Comparison of ENCODE assay signal across 8 cellular contexts in the genomic region with DNA sequence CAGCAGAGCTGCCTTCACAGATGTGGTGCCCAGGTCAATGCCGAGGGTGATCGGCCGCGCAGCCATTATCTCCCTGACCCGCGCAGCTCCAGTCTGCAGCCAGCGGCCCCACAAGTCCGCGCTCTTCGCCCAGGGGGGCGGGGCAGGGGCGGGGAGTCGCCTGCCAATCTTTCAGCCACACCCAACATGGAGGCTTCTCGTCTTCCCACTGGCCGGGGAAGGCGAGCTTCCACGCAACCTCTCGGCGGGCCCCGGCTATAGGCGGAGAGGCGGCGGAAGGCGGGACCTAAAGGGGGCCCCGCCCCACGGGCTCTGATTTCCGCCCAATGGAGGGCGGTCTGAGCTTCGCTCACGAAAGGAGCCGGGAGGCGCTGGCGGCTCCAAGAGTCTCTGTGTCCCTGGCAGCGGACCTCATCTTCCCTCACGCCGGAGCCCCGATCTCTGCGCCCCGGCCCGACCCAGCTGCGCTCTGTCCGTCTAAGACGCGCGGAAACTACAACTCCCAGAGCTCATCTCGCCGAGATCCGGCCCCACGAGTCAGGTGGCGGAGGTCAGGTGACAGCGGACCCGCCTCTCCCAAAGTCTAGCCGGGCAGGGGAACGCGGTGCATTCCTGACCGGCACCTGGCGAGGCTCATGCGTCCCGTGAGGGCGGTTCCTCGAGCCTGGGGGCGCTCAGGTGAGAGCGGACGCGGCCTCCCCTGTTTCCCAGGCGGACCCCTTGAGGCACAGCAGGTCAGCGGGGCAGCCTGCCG. TPM values are rescaled to one million over a fixed set of nuclear protein-coding genes. Genes with fewer than 3 reads are reported as not detected.
DNase-seq lines count a peak whose midpoint lies in the region; ATAC-seq and TF ChIP-seq lines count a peak whose summit lies in the region.

A gene (plus strand): TSS at position 607 of the 754 bp plus-strand sequence. CDS start 3,447 bp downstream, outside the sequence.
A gene with protein sequence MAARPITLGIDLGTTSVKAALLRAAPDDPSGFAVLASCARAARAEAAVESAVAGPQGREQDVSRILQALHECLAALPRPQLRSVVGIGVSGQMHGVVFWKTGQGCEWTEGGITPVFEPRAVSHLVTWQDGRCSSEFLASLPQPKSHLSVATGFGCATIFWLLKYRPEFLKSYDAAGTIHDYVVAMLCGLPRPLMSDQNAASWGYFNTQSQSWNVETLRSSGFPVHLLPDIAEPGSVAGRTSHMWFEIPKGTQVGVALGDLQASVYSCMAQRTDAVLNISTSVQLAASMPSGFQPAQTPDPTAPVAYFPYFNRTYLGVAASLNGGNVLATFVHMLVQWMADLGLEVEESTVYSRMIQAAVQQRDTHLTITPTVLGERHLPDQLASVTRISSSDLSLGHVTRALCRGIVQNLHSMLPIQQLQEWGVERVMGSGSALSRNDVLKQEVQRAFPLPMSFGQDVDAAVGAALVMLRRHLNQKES (minus strand): TSS at position 97 of the 754 bp plus-strand sequence. CDS start 31 bp downstream, at position 66.

- H3K27ac ChIP-seq in right atrium auricular region: peak within 1 kb of the TSS; percentile 94 to 95
- H3K27ac ChIP-seq in uterus: peak within 1 kb of the TSS; percentile 95 to 96

- H3K36me3 ChIP-seq in right atrium auricular region (no peaks in the 10 kb centered on the region), uterus (no peaks in the 10 kb centered on the region)

- H3K27me3 ChIP-seq in right atrium auricular region (no peaks in the 10 kb centered on the region), uterus (no peaks in the 10 kb centered on the region)

- no peaks in the 10 kb centered on the region for H3K9me3 ChIP-seq in right atrium auricular region
- H3K9me3 ChIP-seq in uterus: no peaks in the 10 kb centered on the region

- intact Hi-C loops in T-helper 2 cell treated with Interferon-gamma antibody and Interleukin-4, amounts not matched to agents 100 ng/mL and 5 ng/mL, for 36 hours (cut with micrococcal nuclease): loop anchor here (1.0 to 10.0 kb wide), 3 partner anchors 32 to 822 kb away; a partner anchor contains a TSS
- intact Hi-C loops in uterus (cut with DNase I; ENCODE audit: low total_unique reads): no loop called here

- peak within 1 kb of the TSS; percentile 84 to 99 for H3K4me3 ChIP-seq in right atrium auricular region
- peak within 1 kb of the TSS; percentile 73 to 85 for H3K4me3 ChIP-seq in uterus

- H3K4me1 ChIP-seq in right atrium auricular region: peaks cover 0 to 47% of the 10 kb centered on the region in 2 donors
- H3K4me1 ChIP-seq in uterus: no peaks in the 10 kb centered on the region

- peak; percentile 79 for ATAC-seq in GM18499 (IDR thresholded peaks at IDR 0.05; ENCODE audit: insufficient read depth, unreplicated experiment)
- peak; percentile 82 for ATAC-seq in HG02943 (IDR thresholded peaks at IDR 0.05; ENCODE audit: low read depth, unreplicated experiment)

- peak; percentile 38 to 63 for TF ChIP-seq POLR2A in uterus (IDR thresholded peaks at IDR 0.05)

- no peak for TF ChIP-seq CTCF in right atrium auricular region (IDR thresholded peaks at IDR 0.05)
- no peak for TF ChIP-seq CTCF in uterus (IDR thresholded peaks at IDR 0.05)

- DNase-seq in NCI-H187 treated with DMSO at 0.1 percent for 48 hours (lab: John Stamatoyannopoulos, UW) (peak; percentile 47), anterior cingulate cortex (lab: John Stamatoyannopoulos, UW) (peak; percentile 80 to 99 (median 96)), right atrium auricular region (ENCODE audit: low spot score) (peak; percentile 98), pulmonary artery endothelial cell (ENCODE audit: low read depth, low spot score) (peak; percentile 85), uterus (peak; percentile 96 to 97)

RNA-seq across cellular contexts. Expression of the first gene that starts in this region (rescaled TPM):
- total RNA-seq in T-helper 2 cell treated with Interferon-gamma antibody and Interleukin-4, amounts not matched to agents 100 ng/mL and 5 ng/mL, for 36 hours: 24.4 and 26.9 TPM in 2 replicates
- total RNA-seq in right atrium auricular region: 10 to 100 TPM; 17.6 to 19.1 TPM
- 13.1 and 17.7 TPM in 2 replicates for total RNA-seq in pulmonary artery endothelial cell
- 10 to 100 TPM; 10.8 to 17.8 (median 13.8) TPM for total RNA-seq in uterus

RNA-seq across cellular contexts. Expression of the second gene that starts in this region (rescaled TPM):
- total RNA-seq in T-helper 2 cell treated with Interferon-gamma antibody and Interleukin-4, amounts not matched to agents 100 ng/mL and 5 ng/mL, for 36 hours: 12.6 and 13.3 TPM in 2 replicates
- total RNA-seq in right atrium auricular region (1 to 10 TPM; 3.3 to 4.2 TPM), pulmonary artery endothelial cell (19.5 and 21.8 TPM in 2 replicates), uterus (10 to 100 TPM in 2 of 4 donors, 1 to 10 TPM in 1, under 1 TPM in 1; 0.26 to 24.4 (median 8.3) TPM)

Comparison
In these comparisons a context has a peak if more than half of its experiments do, and no peak if none do; other contexts are left out.
1. Peak in every context shown above with its lines: DNase-seq, ATAC-seq, H3K4me3 ChIP-seq and H3K27ac ChIP-seq.
2. DNase-seq: peak in every context shown above with its lines; median percentile 98 in right atrium auricular region; 96 in uterus; 96 in anterior cingulate cortex; 85 in pulmonary artery endothelial cell; 47 in NCI-H187 treated with DMSO at 0.1 percent for 48 hours.